In genomic region chr3:158110658-158111018, GRCh38 we compare ENCODE assay signal across 7 cellular contexts. TPM values are rescaled to one million over a fixed set of nuclear protein-coding genes. Genes with fewer than 3 reads are reported as not detected.
DNase-seq lines count a peak whose midpoint lies in the region; ATAC-seq and TF ChIP-seq lines count a peak whose summit lies in the region.

No MANE protein-coding gene starts in this region.

- H3K27ac ChIP-seq in epithelial cell of prostate = peak overlapping the region; percentile 71
- H3K27ac ChIP-seq in psoas muscle = peak overlapping the region; percentile 75

- ATAC-seq in GM21367 (IDR thresholded peaks at IDR 0.05; ENCODE audit: unreplicated experiment) (peak; percentile 5), psoas muscle (no peak), omental fat pad (ENCODE audit: low FRiP score) (no peak)

- peaks cover 15% of the 10 kb centered on the region for H3K4me1 ChIP-seq in psoas muscle

- no peaks in the 10 kb centered on the region for H3K9me3 ChIP-seq in psoas muscle

- intact Hi-C loops in psoas muscle (cut with DNase I) = no loop called here

- peaks cover 9 to 36% (median 13%) of the 10 kb centered on the region in 3 donors for H3K27me3 ChIP-seq in psoas muscle (ENCODE audit: insufficient read depth in 3 of 3, low read length in 2 of 3)

- 15 to 19% (median 17%) methylated on average over 4 of the region's 4 CpGs for WGBS in psoas muscle, 3 donors

- H3K4me3 ChIP-seq in psoas muscle = peak overlapping the region; percentile 80

- TF ChIP-seq CTCF in psoas muscle (IDR thresholded peaks at IDR 0.05) (no peak), omental fat pad (IDR thresholded peaks at IDR 0.05) (no peak)

- no peaks in the 10 kb centered on the region for H3K36me3 ChIP-seq in psoas muscle (ENCODE audit: insufficient read depth in 1 of 2, low read depth in 1 of 2)

- DNase-seq in NCI-H1694 (lab: John Stamatoyannopoulos, UW) (peak; percentile 92), epithelial cell of prostate (ENCODE audit: low read depth, low spot score) (no peak), psoas muscle (no peak), omental fat pad (ENCODE audit: low spot score) (no peak), 8988T (no peak), NCI-H1417 treated with DMSO at 0.1 percent for 48 hours (lab: John Stamatoyannopoulos, UW) (no peak)

RNA-seq across cellular contexts. Expression of gene RSRC1, which starts 0.7 kb away (rescaled TPM):
- total RNA-seq in psoas muscle (10 to 100 TPM; 16.1 to 26.3 (median 19.4) TPM), omental fat pad (10 to 100 TPM; 30.7 to 48.9 (median 40.9) TPM)
- polyA plus RNA-seq in psoas muscle = 10 to 100 TPM; 12.9 to 27.2 (median 19.8) TPM

RNA-seq across cellular contexts. Expression of gene SHOX2, which starts 4.4 kb away (rescaled TPM):
- total RNA-seq in psoas muscle = under 1 TPM in 3 of 4 donors, not detected in 1; 0.13 to 0.24 (median 0.20) TPM
- polyA plus RNA-seq in psoas muscle = under 1 TPM; 0.22 to 0.34 (median 0.30) TPM
- 1 to 10 TPM in 1 of 4 donors, under 1 TPM in 3; 0.28 to 1.3 (median 0.55) TPM for total RNA-seq in omental fat pad
